Comparison of ENCODE assay signal across 4 cellular contexts in genomic region chr7:77219701-77220331, GRCh38. TPM values are rescaled to one million over a fixed set of nuclear protein-coding genes. Genes with fewer than 3 reads are reported as not detected.
"Had no signal": no experiment of that assay in that cellular context is flagged by ENCODE, and none has a peak within 500 bp of the region (broad histone marks: within the 10 kb centered on the region; RNA-seq: fewer than 3 reads in every experiment).

No MANE protein-coding gene starts in this region.

RNA-seq across cellular contexts. Expression of gene FGL2, which starts 20.2 kb away (rescaled TPM):
- total RNA-seq: endothelial cell of umbilical vein, epithelial cell of proximal tubule, foreskin keratinocyte, mesothelial cell of epicardium had no signal
- polyA plus RNA-seq: endothelial cell of umbilical vein, foreskin keratinocyte had no signal
